In the genomic region with DNA sequence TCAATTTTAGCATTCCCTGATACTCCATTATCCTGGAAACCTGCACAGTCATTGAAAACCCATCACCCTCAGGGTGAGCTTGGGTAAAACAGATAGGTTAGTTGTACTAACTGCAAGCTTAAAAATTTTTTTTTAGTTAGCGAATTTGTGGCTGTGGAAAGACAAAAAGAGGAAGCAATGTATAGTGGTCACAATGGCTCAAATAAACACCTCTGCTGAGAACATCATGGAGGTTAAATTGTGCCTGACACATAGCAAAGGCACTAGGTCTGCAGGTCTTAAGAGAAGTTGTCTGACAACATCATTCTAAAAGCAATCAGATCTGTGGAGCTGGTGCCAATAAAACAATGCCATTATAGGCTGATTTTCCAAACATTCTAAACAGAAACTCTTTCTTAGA, we compare ENCODE assay signal across 2 cellular contexts.
TF ChIP-seq lines count a peak whose summit lies in the region.

No MANE protein-coding gene starts in this region.

TF ChIP-seq in GM23338, 12 proteins besides CTCF, POLR2A, EP300 and RAD21 (continued from another document):
- TF ChIP-seq, protein P1, sequence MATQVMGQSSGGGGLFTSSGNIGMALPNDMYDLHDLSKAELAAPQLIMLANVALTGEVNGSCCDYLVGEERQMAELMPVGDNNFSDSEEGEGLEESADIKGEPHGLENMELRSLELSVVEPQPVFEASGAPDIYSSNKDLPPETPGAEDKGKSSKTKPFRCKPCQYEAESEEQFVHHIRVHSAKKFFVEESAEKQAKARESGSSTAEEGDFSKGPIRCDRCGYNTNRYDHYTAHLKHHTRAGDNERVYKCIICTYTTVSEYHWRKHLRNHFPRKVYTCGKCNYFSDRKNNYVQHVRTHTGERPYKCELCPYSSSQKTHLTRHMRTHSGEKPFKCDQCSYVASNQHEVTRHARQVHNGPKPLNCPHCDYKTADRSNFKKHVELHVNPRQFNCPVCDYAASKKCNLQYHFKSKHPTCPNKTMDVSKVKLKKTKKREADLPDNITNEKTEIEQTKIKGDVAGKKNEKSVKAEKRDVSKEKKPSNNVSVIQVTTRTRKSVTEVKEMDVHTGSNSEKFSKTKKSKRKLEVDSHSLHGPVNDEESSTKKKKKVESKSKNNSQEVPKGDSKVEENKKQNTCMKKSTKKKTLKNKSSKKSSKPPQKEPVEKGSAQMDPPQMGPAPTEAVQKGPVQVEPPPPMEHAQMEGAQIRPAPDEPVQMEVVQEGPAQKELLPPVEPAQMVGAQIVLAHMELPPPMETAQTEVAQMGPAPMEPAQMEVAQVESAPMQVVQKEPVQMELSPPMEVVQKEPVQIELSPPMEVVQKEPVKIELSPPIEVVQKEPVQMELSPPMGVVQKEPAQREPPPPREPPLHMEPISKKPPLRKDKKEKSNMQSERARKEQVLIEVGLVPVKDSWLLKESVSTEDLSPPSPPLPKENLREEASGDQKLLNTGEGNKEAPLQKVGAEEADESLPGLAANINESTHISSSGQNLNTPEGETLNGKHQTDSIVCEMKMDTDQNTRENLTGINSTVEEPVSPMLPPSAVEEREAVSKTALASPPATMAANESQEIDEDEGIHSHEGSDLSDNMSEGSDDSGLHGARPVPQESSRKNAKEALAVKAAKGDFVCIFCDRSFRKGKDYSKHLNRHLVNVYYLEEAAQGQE (IDR thresholded peaks at IDR 0.05; ENCODE audit: unreplicated experiment) = no peak
- TF ChIP-seq EZH2phosphoT487 (IDR thresholded peaks at IDR 0.05; ENCODE audit: unreplicated experiment) (no peak), JUNB (IDR thresholded peaks at IDR 0.05; ENCODE audit: unreplicated experiment) (no peak), ZNF331 (CRISPR knock-in tag; IDR thresholded peaks at IDR 0.05; ENCODE audit: low read depth) (no peak), ZNF114 (CRISPR knock-in tag; IDR thresholded peaks at IDR 0.05) (no peak), POLR2AphosphoS5 (IDR thresholded peaks at IDR 0.05; ENCODE audit: low read depth) (no peak), NANOG (IDR thresholded peaks at IDR 0.05; ENCODE audit: borderline replicate concordance) (no peak), EZH2 (IDR thresholded peaks at IDR 0.05; ENCODE audit: low read depth, unreplicated experiment) (no peak)
- TF ChIP-seq, protein P2, sequence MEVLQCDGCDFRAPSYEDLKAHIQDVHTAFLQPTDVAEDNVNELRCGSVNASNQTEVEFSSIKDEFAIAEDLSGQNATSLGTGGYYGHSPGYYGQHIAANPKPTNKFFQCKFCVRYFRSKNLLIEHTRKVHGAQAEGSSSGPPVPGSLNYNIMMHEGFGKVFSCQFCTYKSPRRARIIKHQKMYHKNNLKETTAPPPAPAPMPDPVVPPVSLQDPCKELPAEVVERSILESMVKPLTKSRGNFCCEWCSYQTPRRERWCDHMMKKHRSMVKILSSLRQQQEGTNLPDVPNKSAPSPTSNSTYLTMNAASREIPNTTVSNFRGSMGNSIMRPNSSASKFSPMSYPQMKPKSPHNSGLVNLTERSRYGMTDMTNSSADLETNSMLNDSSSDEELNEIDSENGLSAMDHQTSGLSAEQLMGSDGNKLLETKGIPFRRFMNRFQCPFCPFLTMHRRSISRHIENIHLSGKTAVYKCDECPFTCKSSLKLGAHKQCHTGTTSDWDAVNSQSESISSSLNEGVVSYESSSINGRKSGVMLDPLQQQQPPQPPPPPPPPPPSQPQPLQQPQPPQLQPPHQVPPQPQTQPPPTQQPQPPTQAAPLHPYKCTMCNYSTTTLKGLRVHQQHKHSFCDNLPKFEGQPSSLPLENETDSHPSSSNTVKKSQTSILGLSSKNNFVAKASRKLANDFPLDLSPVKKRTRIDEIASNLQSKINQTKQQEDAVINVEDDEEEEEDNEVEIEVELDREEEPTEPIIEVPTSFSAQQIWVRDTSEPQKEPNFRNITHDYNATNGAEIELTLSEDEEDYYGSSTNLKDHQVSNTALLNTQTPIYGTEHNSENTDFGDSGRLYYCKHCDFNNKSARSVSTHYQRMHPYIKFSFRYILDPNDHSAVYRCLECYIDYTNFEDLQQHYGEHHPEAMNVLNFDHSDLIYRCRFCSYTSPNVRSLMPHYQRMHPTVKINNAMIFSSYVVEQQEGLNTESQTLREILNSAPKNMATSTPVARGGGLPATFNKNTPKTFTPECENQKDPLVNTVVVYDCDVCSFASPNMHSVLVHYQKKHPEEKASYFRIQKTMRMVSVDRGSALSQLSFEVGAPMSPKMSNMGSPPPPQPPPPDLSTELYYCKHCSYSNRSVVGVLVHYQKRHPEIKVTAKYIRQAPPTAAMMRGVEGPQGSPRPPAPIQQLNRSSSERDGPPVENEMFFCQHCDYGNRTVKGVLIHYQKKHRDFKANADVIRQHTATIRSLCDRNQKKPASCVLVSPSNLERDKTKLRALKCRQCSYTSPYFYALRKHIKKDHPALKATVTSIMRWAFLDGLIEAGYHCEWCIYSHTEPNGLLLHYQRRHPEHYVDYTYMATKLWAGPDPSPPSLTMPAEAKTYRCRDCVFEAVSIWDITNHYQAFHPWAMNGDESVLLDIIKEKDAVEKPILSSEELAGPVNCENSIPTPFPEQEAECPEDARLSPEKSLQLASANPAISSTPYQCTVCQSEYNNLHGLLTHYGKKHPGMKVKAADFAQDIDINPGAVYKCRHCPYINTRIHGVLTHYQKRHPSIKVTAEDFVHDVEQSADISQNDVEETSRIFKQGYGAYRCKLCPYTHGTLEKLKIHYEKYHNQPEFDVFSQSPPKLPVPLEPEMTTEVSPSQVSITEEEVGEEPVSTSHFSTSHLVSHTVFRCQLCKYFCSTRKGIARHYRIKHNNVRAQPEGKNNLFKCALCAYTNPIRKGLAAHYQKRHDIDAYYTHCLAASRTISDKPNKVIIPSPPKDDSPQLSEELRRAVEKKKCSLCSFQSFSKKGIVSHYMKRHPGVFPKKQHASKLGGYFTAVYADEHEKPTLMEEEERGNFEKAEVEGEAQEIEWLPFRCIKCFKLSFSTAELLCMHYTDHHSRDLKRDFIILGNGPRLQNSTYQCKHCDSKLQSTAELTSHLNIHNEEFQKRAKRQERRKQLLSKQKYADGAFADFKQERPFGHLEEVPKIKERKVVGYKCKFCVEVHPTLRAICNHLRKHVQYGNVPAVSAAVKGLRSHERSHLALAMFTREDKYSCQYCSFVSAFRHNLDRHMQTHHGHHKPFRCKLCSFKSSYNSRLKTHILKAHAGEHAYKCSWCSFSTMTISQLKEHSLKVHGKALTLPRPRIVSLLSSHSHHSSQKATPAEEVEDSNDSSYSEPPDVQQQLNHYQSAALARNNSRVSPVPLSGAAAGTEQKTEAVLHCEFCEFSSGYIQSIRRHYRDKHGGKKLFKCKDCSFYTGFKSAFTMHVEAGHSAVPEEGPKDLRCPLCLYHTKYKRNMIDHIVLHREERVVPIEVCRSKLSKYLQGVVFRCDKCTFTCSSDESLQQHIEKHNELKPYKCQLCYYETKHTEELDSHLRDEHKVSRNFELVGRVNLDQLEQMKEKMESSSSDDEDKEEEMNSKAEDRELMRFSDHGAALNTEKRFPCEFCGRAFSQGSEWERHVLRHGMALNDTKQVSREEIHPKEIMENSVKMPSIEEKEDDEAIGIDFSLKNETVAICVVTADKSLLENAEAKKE (CRISPR knock-in tag; IDR thresholded peaks at IDR 0.05) = no peak

TF ChIP-seq in GM12878, 131 proteins besides CTCF, POLR2A, EP300 and RAD21 (continued from another document):
- TF ChIP-seq ZNF384 (IDR thresholded peaks at IDR 0.05; ENCODE audit: borderline replicate concordance, low read depth, low read length) (peak; percentile 22; the same call in 1 of the 2 replicates), MEF2B (IDR thresholded peaks at IDR 0.05; ENCODE audit: partially characterized antibody, poor library complexity, severe bottlenecking) (no peak), IKZF2 (IDR thresholded peaks at IDR 0.05) (peak; percentile 9 to 49; a peak in 1 of 4 replicates), IKZF1 (conservative IDR thresholded peaks at IDR 0.05) (0 out of 2 replicates have a peak, but pooled peaks have one; percentile 23)
- TF ChIP-seq, protein P1 (IDR thresholded peaks at IDR 0.05; ENCODE audit: low read depth, low read length) = no peak
TF ChIP-seq in GM12878: peak in this region for 3.
